In the genomic region with DNA sequence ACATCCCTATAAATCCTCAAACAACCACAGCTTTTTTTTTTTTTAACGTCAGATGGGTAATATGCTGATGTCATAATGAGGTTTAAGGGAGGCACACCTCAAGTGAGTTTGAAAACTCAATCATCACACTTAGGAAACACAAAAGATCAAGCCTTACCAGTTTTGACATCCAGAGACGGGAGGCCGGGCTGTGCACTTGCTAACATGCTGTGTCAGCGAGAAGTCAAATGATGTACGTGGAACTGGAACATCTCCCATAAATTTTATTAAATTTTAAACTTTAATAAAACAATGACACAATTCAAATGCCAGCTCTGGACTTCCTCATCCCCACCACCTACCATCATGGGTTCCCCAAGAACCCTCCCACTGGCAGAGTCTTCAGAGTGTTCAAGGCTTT, we compare ENCODE assay signal across 24 cellular contexts.
"Had no signal": no experiment of that assay in that cellular context is flagged by ENCODE, and none has a peak within 500 bp of the region (broad histone marks: within the 10 kb centered on the region; RNA-seq: fewer than 3 reads in every experiment).

No MANE protein-coding gene starts in this region.

- ATAC-seq: activated CD4-positive, alpha-beta T cell treated with anti-CD3 and anti-CD28 coated beads for 36 hours; activated CD8-positive, alpha-beta T cell treated with anti-CD3 and anti-CD28 coated beads for 36 hours; activated naive CD8-positive, alpha-beta T cell treated with anti-CD3 and anti-CD28 coated beads, Interleukin-2, amount 50 U/mL, for 24 hours; activated T-cell treated with anti-CD3 and anti-CD28 coated beads, Interleukin-2, amount 50 U/mL, for 4 hours; activated T-helper 17 cell treated with anti-CD3 and anti-CD28 coated beads, Interleukin-2, amount 50 U/mL, for 72 hours; body of pancreas; esophagus mucosa had no signal

- H3K27me3 Mint-ChIP-seq: activated naive CD8-positive, alpha-beta T cell had no signal

- DNase-seq: activated CD4-positive, alpha-beta T cell treated with anti-CD3 and anti-CD28 coated beads for 36 hours; activated CD4-positive, alpha-beta T cell treated with anti-CD3 and anti-CD28 coated beads, Interleukin-2, amount 10 ng/mL, durations not matched to agents 7 days and 5 days; activated CD4-positive, alpha-beta T cell treated with anti-CD3 and anti-CD28 coated beads, Interleukin-2, amount 50 U/mL, for 48 hours; activated CD4-positive, CD25-positive, alpha-beta regulatory T cell; activated CD4-positive, CD25-positive, alpha-beta regulatory T cell treated with anti-CD3 and anti-CD28 coated beads, Interleukin-2, amount 50 U/mL, for 72 hours; activated CD8-positive, alpha-beta T cell treated with anti-CD3 and anti-CD28 coated beads for 36 hours; activated effector memory CD4-positive, alpha-beta T cell treated with Interleukin-2 at 50 U/mL for 16 hours; activated gamma-delta T cell treated with Interleukin-2 at 50 U/mL for 16 hours; activated naive CD4-positive, alpha-beta T cell treated with anti-CD3 and anti-CD28 coated beads, Interleukin-2, amount 50 U/mL, for 16 hours; activated naive CD4-positive, alpha-beta T cell treated with Interleukin-2 at 50 U/mL for 16 hours; activated naive CD8-positive, alpha-beta T cell treated with anti-CD3 and anti-CD28 coated beads, Interleukin-2, amount 50 U/mL, for 24 hours; activated T-cell treated with anti-CD3 and anti-CD28 coated beads, Interleukin-2, amount 50 U/mL, for 4 hours; aorta; body of pancreas; central memory CD4-positive, alpha-beta T cell; cerebellar nuclear complex; colonic mucosa; effector CD8-positive, alpha-beta T cell; foreskin fibroblast; T-helper 2 cell had no signal

- H3K4me3 ChIP-seq: adrenal gland, body of pancreas, colonic mucosa had no signal

- H3K4me1 ChIP-seq: adrenal gland, body of pancreas, colonic mucosa had no signal

- H3K9me3 ChIP-seq: adrenal gland, body of pancreas, colonic mucosa had no signal

- H3K27ac Mint-ChIP-seq: activated CD4-positive, alpha-beta T cell treated with anti-CD3 and anti-CD28 coated beads for 36 hours; activated CD4-positive, alpha-beta T cell treated with anti-CD3 and anti-CD28 coated beads, Interleukin-2, amount 10 ng/mL, durations not matched to agents 7 days and 5 days; activated CD8-positive, alpha-beta T cell treated with anti-CD3 and anti-CD28 coated beads for 36 hours; activated naive CD8-positive, alpha-beta T cell; activated naive CD8-positive, alpha-beta T cell treated with anti-CD3 and anti-CD28 coated beads, Interleukin-2, amount 50 U/mL, for 24 hours; activated T-helper 17 cell treated with anti-CD3 and anti-CD28 coated beads, Interleukin-2, amount 50 U/mL, for 72 hours had no signal

- H3K9me3 Mint-ChIP-seq: activated CD4-positive, alpha-beta T cell treated with anti-CD3 and anti-CD28 coated beads, Interleukin-2, amount 10 ng/mL, durations not matched to agents 7 days and 5 days; activated CD8-positive, alpha-beta T cell treated with anti-CD3 and anti-CD28 coated beads for 36 hours; activated naive CD8-positive, alpha-beta T cell treated with anti-CD3 and anti-CD28 coated beads, Interleukin-2, amount 50 U/mL, for 24 hours; activated T-cell treated with anti-CD3 and anti-CD28 coated beads, Interleukin-2, amount 50 U/mL, for 4 hours; activated T-helper 17 cell treated with anti-CD3 and anti-CD28 coated beads, Interleukin-2, amount 50 U/mL, for 72 hours had no signal

- H3K27ac ChIP-seq: adrenal gland, body of pancreas, colonic mucosa had no signal

- H3K36me3 Mint-ChIP-seq: activated naive CD8-positive, alpha-beta T cell had no signal

- H3K4me1 Mint-ChIP-seq: activated T-helper 17 cell treated with anti-CD3 and anti-CD28 coated beads, Interleukin-2, amount 50 U/mL, for 72 hours had no signal

- H3K4me3 Mint-ChIP-seq: activated CD4-positive, alpha-beta T cell treated with anti-CD3 and anti-CD28 coated beads for 36 hours; activated CD4-positive, alpha-beta T cell treated with anti-CD3 and anti-CD28 coated beads, Interleukin-2, amount 10 ng/mL, durations not matched to agents 7 days and 5 days; activated CD8-positive, alpha-beta T cell treated with anti-CD3 and anti-CD28 coated beads for 36 hours; activated naive CD8-positive, alpha-beta T cell; activated naive CD8-positive, alpha-beta T cell treated with anti-CD3 and anti-CD28 coated beads, Interleukin-2, amount 50 U/mL, for 24 hours; activated T-cell treated with anti-CD3 and anti-CD28 coated beads, Interleukin-2, amount 50 U/mL, for 4 hours; activated T-helper 17 cell treated with anti-CD3 and anti-CD28 coated beads, Interleukin-2, amount 50 U/mL, for 72 hours had no signal

- H3K36me3 ChIP-seq: adrenal gland, colonic mucosa had no signal

- H3K27me3 ChIP-seq: adrenal gland, body of pancreas, colonic mucosa had no signal
